ENCODE assay signal across 1 cellular context in the genomic region with DNA sequence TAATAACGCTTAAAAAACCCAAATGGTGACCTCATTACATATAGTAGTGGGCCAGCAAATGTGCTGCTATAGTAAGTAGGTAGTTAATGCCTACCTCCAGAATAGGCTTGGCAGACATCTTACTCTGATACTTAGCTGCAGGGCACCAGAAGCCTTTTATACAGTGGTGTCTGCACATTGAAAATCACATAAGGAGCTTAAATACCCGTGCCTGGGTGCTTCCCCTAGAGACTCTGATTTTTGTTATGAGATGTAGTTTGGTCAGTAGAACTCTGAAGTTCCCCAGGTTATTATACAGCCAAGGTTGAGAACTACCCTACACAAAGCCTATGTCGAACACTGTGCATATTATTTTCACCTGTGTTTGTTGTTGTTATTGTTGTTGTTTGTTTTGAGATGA.
TF ChIP-seq lines count a peak whose summit lies in the region.

No MANE protein-coding gene starts in this region.

TF ChIP-seq in K562, 482 proteins besides CTCF, POLR2A, EP300 and RAD21:
- TF ChIP-seq RBM22 (IDR thresholded peaks at IDR 0.05; ENCODE audit: low read depth, low read length, poor library complexity, severe bottlenecking) (no peak), ATF7 (IDR thresholded peaks at IDR 0.05) (no peak), ZNF143 (CRISPR knock-in tag; IDR thresholded peaks at IDR 0.05) (no peak), MAFG (tag; conservative IDR thresholded peaks at IDR 0.05) (no peak), FOXJ2 (tag; IDR thresholded peaks at IDR 0.05) (no peak), ZC3H8 (IDR thresholded peaks at IDR 0.05) (no peak), ZNF263 (CRISPR knock-in tag; IDR thresholded peaks at IDR 0.05; ENCODE audit: borderline replicate concordance) (no peak), ELF4 (CRISPR knock-in tag; IDR thresholded peaks at IDR 0.05) (no peak), RBM15 (IDR thresholded peaks at IDR 0.05; ENCODE audit: insufficient read depth, low read length) (no peak), ZBTB1 (CRISPR knock-in tag; IDR thresholded peaks at IDR 0.05; ENCODE audit: borderline replicate concordance, low read depth) (no peak)
- TF ChIP-seq, protein P1, sequence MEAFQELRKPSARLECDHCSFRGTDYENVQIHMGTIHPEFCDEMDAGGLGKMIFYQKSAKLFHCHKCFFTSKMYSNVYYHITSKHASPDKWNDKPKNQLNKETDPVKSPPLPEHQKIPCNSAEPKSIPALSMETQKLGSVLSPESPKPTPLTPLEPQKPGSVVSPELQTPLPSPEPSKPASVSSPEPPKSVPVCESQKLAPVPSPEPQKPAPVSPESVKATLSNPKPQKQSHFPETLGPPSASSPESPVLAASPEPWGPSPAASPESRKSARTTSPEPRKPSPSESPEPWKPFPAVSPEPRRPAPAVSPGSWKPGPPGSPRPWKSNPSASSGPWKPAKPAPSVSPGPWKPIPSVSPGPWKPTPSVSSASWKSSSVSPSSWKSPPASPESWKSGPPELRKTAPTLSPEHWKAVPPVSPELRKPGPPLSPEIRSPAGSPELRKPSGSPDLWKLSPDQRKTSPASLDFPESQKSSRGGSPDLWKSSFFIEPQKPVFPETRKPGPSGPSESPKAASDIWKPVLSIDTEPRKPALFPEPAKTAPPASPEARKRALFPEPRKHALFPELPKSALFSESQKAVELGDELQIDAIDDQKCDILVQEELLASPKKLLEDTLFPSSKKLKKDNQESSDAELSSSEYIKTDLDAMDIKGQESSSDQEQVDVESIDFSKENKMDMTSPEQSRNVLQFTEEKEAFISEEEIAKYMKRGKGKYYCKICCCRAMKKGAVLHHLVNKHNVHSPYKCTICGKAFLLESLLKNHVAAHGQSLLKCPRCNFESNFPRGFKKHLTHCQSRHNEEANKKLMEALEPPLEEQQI (IDR thresholded peaks at IDR 0.05) = no peak
